In genomic region chr5:111337688-111338087, GRCh38 we compare ENCODE assay signal across 12 cellular contexts.
DNase-seq lines count a peak whose midpoint lies in the region; ATAC-seq, FAIRE-seq and TF ChIP-seq lines count a peak whose summit lies in the region.
"Had no signal": no experiment of that assay in that cellular context is flagged by ENCODE, and none has a peak within 500 bp of the region (broad histone marks: within the 10 kb centered on the region; RNA-seq: fewer than 3 reads in every experiment).

No MANE protein-coding gene starts in this region.

- no peaks in the 10 kb centered on the region for H3K27me3 Mint-ChIP-seq in activated T-helper 2 cell treated with anti-CD3 and anti-CD28 coated beads, Interferon-gamma antibody, Interleukin-2, Interleukin-4, amounts not matched to agents 10 μg/mL and 5 μg/mL and 100 μg/mL, durations not matched to agents 14 hours and 24 hours and 36 hours (ENCODE audit: low read depth)
- H3K27me3 Mint-ChIP-seq in type B pancreatic cell, result no peaks in the 10 kb centered on the region

- ATAC-seq in GM19351 (IDR thresholded peaks at IDR 0.05; ENCODE audit: unreplicated experiment), result peak; percentile 55
- peak; percentile 69 for ATAC-seq in HG03097 (IDR thresholded peaks at IDR 0.05; ENCODE audit: low FRiP score, unreplicated experiment)
- ATAC-seq in GM19035 (IDR thresholded peaks at IDR 0.05; ENCODE audit: unreplicated experiment), result no peak

- peak; percentile 85 for FAIRE-seq in GM12892 (lab: Jason Lieb, UNC)
- FAIRE-seq: keratinocyte had no signal

- intact Hi-C loops in activated T-helper 2 cell treated with anti-CD3 and anti-CD28 coated beads, Interferon-gamma antibody, Interleukin-2, Interleukin-4, amounts not matched to agents 10 μg/mL and 5 μg/mL and 100 μg/mL, durations not matched to agents 14 hours and 24 hours and 36 hours (cut with micrococcal nuclease), result loop anchor here (1.0 to 5.0 kb wide), 6 partner anchors 14 to 175 kb away; partner anchors contain the start of gene STARD4

- TF ChIP-seq CTCF in type B pancreatic cell (conservative IDR thresholded peaks at IDR 0.05), result no peak

- H3K4me3 Mint-ChIP-seq in activated T-helper 2 cell treated with anti-CD3 and anti-CD28 coated beads, Interferon-gamma antibody, Interleukin-2, Interleukin-4, amounts not matched to agents 10 μg/mL and 5 μg/mL and 100 μg/mL, durations not matched to agents 14 hours and 24 hours and 36 hours (ENCODE audit: low read depth), result no peak overlapping the region
- H3K4me3 Mint-ChIP-seq in type B pancreatic cell, result no peak overlapping the region
- H3K4me3 Mint-ChIP-seq: nephron had no signal

- no peaks in the 10 kb centered on the region for H3K9me3 Mint-ChIP-seq in activated T-helper 2 cell treated with anti-CD3 and anti-CD28 coated beads, Interferon-gamma antibody, Interleukin-2, Interleukin-4, amounts not matched to agents 10 μg/mL and 5 μg/mL and 100 μg/mL, durations not matched to agents 14 hours and 24 hours and 36 hours
- H3K9me3 Mint-ChIP-seq in type B pancreatic cell, result no peaks in the 10 kb centered on the region

- DNase-seq in GM12892 (ENCODE audit: insufficient read length), result no peak
- DNase-seq in activated T-helper 2 cell treated with anti-CD3 and anti-CD28 coated beads, Interferon-gamma antibody, Interleukin-2, Interleukin-4, amounts not matched to agents 10 μg/mL and 5 μg/mL and 100 μg/mL, durations not matched to agents 14 hours and 24 hours and 36 hours (ENCODE audit: low spot score), result no peak
- no peak for DNase-seq in type B pancreatic cell (ENCODE audit: extremely low spot score, unreplicated experiment)
- no peak for DNase-seq in DMS153 (lab: John Stamatoyannopoulos, UW)
- DNase-seq in SIG-M5 treated with dmso at 0.1 percent for 504 hours (lab: John Stamatoyannopoulos, UW; ENCODE audit: unreplicated experiment), result no peak
- DNase-seq: activated CD8-positive, alpha-beta memory T cell treated with anti-CD3 and anti-CD28 coated beads, Interleukin-2, amount 50 U/mL, for 48 hours; stomach had no signal

- TF ChIP-seq POLR2A in GM12892 (IDR thresholded peaks at IDR 0.05; ENCODE audit: low read depth, low read length), result no peak

- H3K27ac Mint-ChIP-seq in activated T-helper 2 cell treated with anti-CD3 and anti-CD28 coated beads, Interferon-gamma antibody, Interleukin-2, Interleukin-4, amounts not matched to agents 10 μg/mL and 5 μg/mL and 100 μg/mL, durations not matched to agents 14 hours and 24 hours and 36 hours, result peak overlapping the region; percentile 77
- no peak overlapping the region for H3K27ac Mint-ChIP-seq in type B pancreatic cell
- H3K27ac Mint-ChIP-seq: nephron had no signal

- peaks cover 40% of the 10 kb centered on the region for H3K4me1 Mint-ChIP-seq in activated T-helper 2 cell treated with anti-CD3 and anti-CD28 coated beads, Interferon-gamma antibody, Interleukin-2, Interleukin-4, amounts not matched to agents 10 μg/mL and 5 μg/mL and 100 μg/mL, durations not matched to agents 14 hours and 24 hours and 36 hours (ENCODE audit: low read depth)
- no peaks in the 10 kb centered on the region for H3K4me1 Mint-ChIP-seq in type B pancreatic cell (ENCODE audit: unreplicated experiment)
- H3K4me1 Mint-ChIP-seq: nephron had no signal

- peaks cover 17% of the 10 kb centered on the region for H3K36me3 Mint-ChIP-seq in activated T-helper 2 cell treated with anti-CD3 and anti-CD28 coated beads, Interferon-gamma antibody, Interleukin-2, Interleukin-4, amounts not matched to agents 10 μg/mL and 5 μg/mL and 100 μg/mL, durations not matched to agents 14 hours and 24 hours and 36 hours (ENCODE audit: low read depth)
- no peaks in the 10 kb centered on the region for H3K36me3 Mint-ChIP-seq in type B pancreatic cell
